Comparison of ENCODE assay signal across 18 cellular contexts in the genomic region with DNA sequence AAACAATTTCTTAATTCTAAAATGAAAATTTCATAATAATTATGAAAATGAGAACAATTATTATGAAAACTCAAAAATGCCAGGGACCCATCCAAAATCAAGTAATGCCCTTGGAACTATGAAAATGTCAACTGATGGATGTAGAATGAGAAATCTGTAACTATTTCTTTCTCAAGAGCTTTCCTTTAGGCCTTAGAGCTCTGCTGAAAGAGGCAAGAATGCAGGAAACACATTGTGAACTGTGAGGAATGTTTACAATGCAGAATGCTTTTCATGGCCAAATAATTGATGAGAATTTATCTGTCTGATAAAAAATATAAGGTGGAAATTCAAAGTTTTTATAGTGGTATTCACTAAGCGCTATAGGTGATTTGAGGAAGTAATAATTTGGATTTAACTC.
DNase-seq lines count a peak whose midpoint lies in the region; ATAC-seq and TF ChIP-seq lines count a peak whose summit lies in the region.
"Had no signal": no experiment of that assay in that cellular context is flagged by ENCODE, and none has a peak within 500 bp of the region (broad histone marks: within the 10 kb centered on the region; RNA-seq: fewer than 3 reads in every experiment).

No MANE protein-coding gene starts in this region.

- H3K9me3 Mint-ChIP-seq in endothelial cell (ENCODE audit: unreplicated experiment) (no peaks in the 10 kb centered on the region), mesothelial cell of epicardium (peaks cover 4% of the 10 kb centered on the region), immature natural killer cell (peaks cover 5 to 30% (median 13%) of the 10 kb centered on the region in 6 donors)
- H3K9me3 Mint-ChIP-seq: CD4-positive, alpha-beta T cell had no signal

- H3K36me3 Mint-ChIP-seq in endothelial cell (ENCODE audit: low read depth, unreplicated experiment) (no peaks in the 10 kb centered on the region), mesothelial cell of epicardium (no peaks in the 10 kb centered on the region), immature natural killer cell (no peaks in the 10 kb centered on the region)

- H3K4me1 Mint-ChIP-seq in endothelial cell (ENCODE audit: unreplicated experiment): no peaks in the 10 kb centered on the region
- peaks cover 17% of the 10 kb centered on the region for H3K4me1 Mint-ChIP-seq in mesothelial cell of epicardium
- no peaks in the 10 kb centered on the region for H3K4me1 Mint-ChIP-seq in immature natural killer cell

- no peak for TF ChIP-seq CTCF in endothelial cell (IDR thresholded peaks at IDR 0.05; ENCODE audit: unreplicated experiment)
- TF ChIP-seq CTCF in mesothelial cell of epicardium (IDR thresholded peaks at IDR 0.05; ENCODE audit: unreplicated experiment): no peak

- no peak overlapping the region for H3K4me3 Mint-ChIP-seq in endothelial cell (ENCODE audit: unreplicated experiment)
- H3K4me3 Mint-ChIP-seq in mesothelial cell of epicardium: no peak overlapping the region
- H3K4me3 Mint-ChIP-seq in immature natural killer cell: no peak overlapping the region
- H3K4me3 Mint-ChIP-seq: CD4-positive, alpha-beta T cell had no signal

- H3K27me3 Mint-ChIP-seq in endothelial cell (ENCODE audit: unreplicated experiment): peaks cover 4% of the 10 kb centered on the region
- no peaks in the 10 kb centered on the region for H3K27me3 Mint-ChIP-seq in mesothelial cell of epicardium (ENCODE audit: low read depth)
- peaks cover 0 to 2% (median 0%) of the 10 kb centered on the region in 3 donors for H3K27me3 Mint-ChIP-seq in immature natural killer cell (ENCODE audit: low read depth in 3 of 3)
- H3K27me3 Mint-ChIP-seq: CD4-positive, alpha-beta T cell had no signal

- no peak for ATAC-seq in GM18502 (IDR thresholded peaks at IDR 0.05; ENCODE audit: poor library complexity, unreplicated experiment)
- ATAC-seq: Panc1 had no signal

- DNase-seq in EH (ENCODE audit: low read depth) (peak; percentile 34), amniotic epithelial cell (ENCODE audit: low read depth) (peak; percentile 7), endothelial cell (ENCODE audit: low spot score) (no peak), mesothelial cell of epicardium (ENCODE audit: low spot score in 2 of 2, unreplicated experiment in 2 of 2) (no peak), immature natural killer cell (no peak), NCI-H446 treated with DMSO at 0.1 percent for 48 hours (lab: John Stamatoyannopoulos, UW) (no peak), GM03348 (ENCODE audit: low spot score) (no peak)
- DNase-seq: 8988T; ACHN; CD4-positive, alpha-beta T cell; H7; KG1; MM.1S; NCI-H2029 treated with DMSO at 0.1 percent for 48 hours; NCI-H526 treated with DMSO at 0.1 percent for 48 hours; SHP77 treated with DMSO at 0.1 percent for 48 hours had no signal

- H3K27ac Mint-ChIP-seq in endothelial cell (ENCODE audit: unreplicated experiment): peak overlapping the region; percentile 18
- peak overlapping the region; percentile 71 for H3K27ac Mint-ChIP-seq in mesothelial cell of epicardium
- H3K27ac Mint-ChIP-seq in immature natural killer cell: no peak overlapping the region
- H3K27ac Mint-ChIP-seq: CD4-positive, alpha-beta T cell had no signal

Comparison
In these comparisons a context has a peak if more than half of its experiments do, and no peak if none do; other contexts are left out.
1. DNase-seq: peak in EH (single experiment) and amniotic epithelial cell (single experiment); none in endothelial cell (single experiment), mesothelial cell of epicardium (0 of 2), immature natural killer cell (0 of 3), NCI-H446 treated with DMSO at 0.1 percent for 48 hours (single experiment) and GM03348 (single experiment).
2. H3K27ac Mint-ChIP-seq: peak in endothelial cell (single experiment) and mesothelial cell of epicardium (single experiment); none in immature natural killer cell (0 of 6).